In genomic region chr3:139132976-139133375, GRCh38 we compare ENCODE assay signal across 27 cellular contexts.
"Had no signal": no experiment of that assay in that cellular context is flagged by ENCODE, and none has a peak within 500 bp of the region (broad histone marks: within the 10 kb centered on the region; RNA-seq: fewer than 3 reads in every experiment).

No MANE protein-coding gene starts in this region.

- H3K36me3 ChIP-seq: esophagus squamous epithelium, heart right ventricle, left lung, neutrophil, pancreas, right lobe of liver, thoracic aorta, tibial nerve, upper lobe of left lung, uterus had no signal

- DNase-seq: dermis blood vessel endothelial cell; effector memory CD4-positive, alpha-beta T cell; esophagus squamous epithelium; foreskin melanocyte; glutamatergic neuron; heart right ventricle; hippocampal formation; left cardiac atrium; left lung; mesenchymal stem cell; mucosa of descending colon; naive B cell; pancreas; retina; right lobe of liver; small intestine; stimulated activated CD4-positive, alpha-beta T cell treated with anti-CD3 and anti-CD28 coated beads, Interleukin-15, amount 100 ng/mL, for 24 hours; stimulated activated CD4-positive, alpha-beta T cell treated with anti-CD3 and anti-CD28 coated beads, Interleukin-2, amount 100 ng/mL, for 48 hours; stimulated activated naive B cell treated with anti-CD40 and anti-IgM and Interleukin-4, amounts not matched to agents 10 μg/mL and 1 μg/mL and 100 μg/mL, for 72 hours; upper lobe of left lung; uterus had no signal

- H3K27ac ChIP-seq: esophagus squamous epithelium, heart right ventricle, left lung, neutrophil, pancreas, right lobe of liver, thoracic aorta, tibial nerve, upper lobe of left lung, uterus had no signal

- H3K27me3 ChIP-seq: esophagus squamous epithelium, heart right ventricle, left lung, neutrophil, pancreas, right lobe of liver, tibial nerve, upper lobe of left lung, uterus had no signal

- ATAC-seq: heart right ventricle; left cardiac atrium; left lung; mucosa of descending colon; natural killer cell treated with Interleukin-12 subunit alpha and Interleukin-12 subunit beta and Interleukin-15 and Interleukin-18, amount 100 ng/mL, for 72 hours; pancreas; right lobe of liver; stimulated activated naive B cell treated with anti-CD40 and anti-IgM and Interleukin-4, amounts not matched to agents 10 μg/mL and 1 μg/mL and 100 μg/mL, for 72 hours had no signal

- FAIRE-seq: endothelial cell of umbilical vein, islet of Langerhans, pancreas, small intestine had no signal

- H3K4me3 ChIP-seq: esophagus squamous epithelium, heart right ventricle, left lung, mucosa of descending colon, pancreas, right lobe of liver, thoracic aorta, tibial nerve, upper lobe of left lung, uterus had no signal

- H3K9me3 ChIP-seq: esophagus squamous epithelium, heart right ventricle, left lung, mucosa of descending colon, neutrophil, pancreas, right lobe of liver, thoracic aorta, tibial nerve, upper lobe of left lung, uterus had no signal
